ENCODE assay signal across 7 cellular contexts in genomic region chr20:53739799-53740785, GRCh38.
DNase-seq lines count a peak whose midpoint lies in the region; ATAC-seq and TF ChIP-seq lines count a peak whose summit lies in the region.

No MANE protein-coding gene starts in this region.

- H3K79me2 ChIP-seq in PC-3 (ENCODE audit: low read length), result 0 out of 2 replicates have a peak, but pooled peaks cover 3% of the 10 kb centered on the region

- CTCF ChIA-PET in PC-3 (lab: Charles Lee), result no interaction called here

- peaks cover 8% of the 10 kb centered on the region for H3F3A ChIP-seq in PC-3 (ENCODE audit: low read length, unreplicated experiment)

- peaks cover 67% of the 10 kb centered on the region for H3K4me1 ChIP-seq in PC-3 (ENCODE audit: insufficient read depth, low read length)

- intact Hi-C loops in PC-3 (cut with micrococcal nuclease), result loop anchor here (1.0 to 10.0 kb wide), 11 partner anchors 8 to 325 kb away; no protein-coding TSS in a partner anchor

- peak overlapping the region; percentile 66 for H2AFZ ChIP-seq in PC-3 (ENCODE audit: low read length)

- H3K9me3 Mint-ChIP-seq in endothelial cell (ENCODE audit: unreplicated experiment), result no peaks in the 10 kb centered on the region

- H3K9me2 ChIP-seq in PC-3 (replicated peaks; ENCODE audit: low read length), result no peaks in the 10 kb centered on the region

- H3K4me1 Mint-ChIP-seq in endothelial cell (ENCODE audit: unreplicated experiment), result peaks cover 54% of the 10 kb centered on the region

- peak; percentile 68 for DNase-seq in PC-3
- DNase-seq in epithelial cell of proximal tubule (ENCODE audit: low read depth), result no peak
- no peak for DNase-seq in skeletal muscle cell (ENCODE audit: low read depth)
- DNase-seq in NCI-H1436 treated with DMSO at 0.1 percent for 48 hours (lab: John Stamatoyannopoulos, UW), result no peak
- no peak for DNase-seq in endothelial cell (ENCODE audit: low spot score)

- POLR2A ChIA-PET in PC-3 (lab: Charles Lee; ENCODE audit: unreplicated experiment), result interaction anchor here (0.8 to 2.2 kb wide), 6 partner anchors 8 to 188 kb away, joined by 4 to 27 read pairs (median 10); partner anchors contain the start of gene ZNF217

- ATAC-seq in GM18858 (IDR thresholded peaks at IDR 0.05; ENCODE audit: unreplicated experiment), result peak; percentile 38
- ATAC-seq in HG02938 (IDR thresholded peaks at IDR 0.05; ENCODE audit: unreplicated experiment), result peak; percentile 50
- ATAC-seq in PC-3, result peak; percentile 15

- H3K27ac Mint-ChIP-seq in endothelial cell (ENCODE audit: unreplicated experiment), result no peak overlapping the region

- no peaks in the 10 kb centered on the region for H3K9me3 ChIP-seq in PC-3 (ENCODE audit: low read length)

- H3K4me3 ChIP-seq in PC-3 (ENCODE audit: low read length) (peak overlapping the region; percentile 61), epithelial cell of proximal tubule (ENCODE audit: low read depth, low read length) (peak overlapping the region; percentile 19), skeletal muscle cell (ENCODE audit: low read depth, low read length) (peak overlapping the region; percentile 7)

- no peaks in the 10 kb centered on the region for H4K20me1 ChIP-seq in PC-3 (ENCODE audit: low read length)

- BruUV-seq in PC-3 (replicated peaks; lab: Mats Ljungman, UMichigan), result no TSS peak

- H3K27me3 Mint-ChIP-seq in endothelial cell (ENCODE audit: unreplicated experiment), result peaks cover 5% of the 10 kb centered on the region

- H3K36me3 ChIP-seq in PC-3 (ENCODE audit: low read depth, low read length), result no peaks in the 10 kb centered on the region

- TF ChIP-seq CTCF in PC-3 (conservative IDR thresholded peaks at IDR 0.05; ENCODE audit: low read depth, low read length), result no peak
- no peak for TF ChIP-seq CTCF in epithelial cell of proximal tubule (conservative IDR thresholded peaks at IDR 0.05; ENCODE audit: low read depth, low read length)
- no peak for TF ChIP-seq CTCF in endothelial cell (IDR thresholded peaks at IDR 0.05; ENCODE audit: unreplicated experiment)

- H3K27me3 ChIP-seq in PC-3 (ENCODE audit: low read length), result no peaks in the 10 kb centered on the region

- no peaks in the 10 kb centered on the region for H3K36me3 Mint-ChIP-seq in endothelial cell (ENCODE audit: low read depth, unreplicated experiment)

- H3K27ac ChIP-seq in PC-3 (ENCODE audit: low read length), result peak overlapping the region; percentile 87

- H3K4me2 ChIP-seq in PC-3 (ENCODE audit: low read length), result peak overlapping the region; percentile 86

- H3K4me3 Mint-ChIP-seq in endothelial cell (ENCODE audit: unreplicated experiment), result no peak overlapping the region

- H3K9ac ChIP-seq in PC-3 (ENCODE audit: low read length), result peak overlapping the region; percentile 73

Comparison
In these comparisons a context has a peak if more than half of its experiments do, and no peak if none do; other contexts are left out.
1. H3K4me3 ChIP-seq: peak in every context shown above with its lines; median percentile 61 in PC-3; 19 in epithelial cell of proximal tubule; 7 in skeletal muscle cell.